In genomic region chr7:103114576-103115008, GRCh38 we compare ENCODE assay signal across 16 cellular contexts.
"Had no signal": no experiment of that assay in that cellular context is flagged by ENCODE, and none has a peak within 500 bp of the region (broad histone marks: within the 10 kb centered on the region; RNA-seq: fewer than 3 reads in every experiment).

No MANE protein-coding gene starts in this region.

- H3K4me3 ChIP-seq: lower lobe of right lung, mucosa of descending colon, psoas muscle, uterus had no signal

- H3K4me3 Mint-ChIP-seq: activated T-cell treated with anti-CD3 and anti-CD28 coated beads, Interleukin-2, amount 50 U/mL, for 4 hours; naive thymus-derived CD8-positive, alpha-beta T cell; stimulated activated naive CD8-positive, alpha-beta T cell treated with anti-CD3 and anti-CD28 coated beads, Interleukin-15, Interleukin-2, amounts not matched to agents 100 ng/mL and 50 ng/mL, for 24 hours had no signal

- H3K27ac Mint-ChIP-seq: stimulated activated naive CD8-positive, alpha-beta T cell treated with anti-CD3 and anti-CD28 coated beads, Interleukin-15, Interleukin-2, amounts not matched to agents 100 ng/mL and 50 ng/mL, for 24 hours had no signal

- DNase-seq: activated CD4-positive, alpha-beta T cell treated with anti-CD3 and anti-CD28 coated beads, Interleukin-2, amount 50 U/mL, for 4 hours; activated effector memory CD4-positive, alpha-beta T cell treated with anti-CD3 and anti-CD28 coated beads, Interleukin-2, amount 50 U/mL, for 16 hours; activated T-cell treated with anti-CD3 and anti-CD28 coated beads, Interleukin-2, amount 50 U/mL, for 4 hours; central memory CD4-positive, alpha-beta T cell; cortex of kidney; effector memory CD4-positive, alpha-beta T cell; lower lobe of right lung; mucosa of descending colon; naive thymus-derived CD8-positive, alpha-beta T cell; psoas muscle; stimulated activated CD4-positive, alpha-beta T cell treated with anti-CD3 and anti-CD28 coated beads, Interleukin-12 subunit alpha, Interleukin-12 subunit beta, amount 100 ng/mL, for 4 hours; stimulated activated CD4-positive, alpha-beta T cell treated with anti-CD3 and anti-CD28 coated beads, Interleukin-2, amount 100 ng/mL, for 48 hours; T-helper 2 cell; uterus had no signal

- H3K27ac ChIP-seq: lower lobe of right lung, psoas muscle, uterus had no signal

- H3K27me3 Mint-ChIP-seq: naive thymus-derived CD8-positive, alpha-beta T cell; stimulated activated naive CD8-positive, alpha-beta T cell treated with anti-CD3 and anti-CD28 coated beads, Interleukin-15, Interleukin-2, amounts not matched to agents 100 ng/mL and 50 ng/mL, for 24 hours had no signal

- ATAC-seq: activated CD4-positive, CD25-positive, alpha-beta regulatory T cell treated with anti-CD3 and anti-CD28 coated beads, Interleukin-2, amount 50 U/mL, for 24 hours; activated T-cell treated with anti-CD3 and anti-CD28 coated beads, Interleukin-2, amount 50 U/mL, for 4 hours; lower lobe of right lung; mucosa of descending colon; naive thymus-derived CD8-positive, alpha-beta T cell; psoas muscle had no signal
